ENCODE assay signal across 18 cellular contexts in the genomic region with DNA sequence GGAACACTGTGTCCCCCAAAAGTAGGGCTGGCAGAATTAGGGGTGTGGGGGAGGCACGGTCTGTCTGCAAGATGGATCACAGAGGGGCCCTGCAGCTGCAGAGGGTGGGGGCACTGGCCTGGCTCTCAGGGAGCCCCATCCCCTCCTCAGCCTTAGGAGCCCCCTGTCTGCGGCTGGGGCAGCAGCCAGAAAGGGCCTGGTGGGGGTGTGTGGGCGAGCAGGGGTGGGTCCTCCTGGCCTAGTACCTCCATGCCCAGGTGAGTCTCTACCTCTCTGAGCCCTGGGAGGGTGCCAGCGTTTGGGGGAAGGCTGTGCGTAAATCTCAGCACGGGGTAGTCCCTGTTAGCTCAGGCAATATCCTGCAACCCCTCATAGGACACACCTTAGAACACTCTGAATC.
DNase-seq lines count a peak whose midpoint lies in the region; ATAC-seq and TF ChIP-seq lines count a peak whose summit lies in the region.
"Had no signal": no experiment of that assay in that cellular context is flagged by ENCODE, and none has a peak within 500 bp of the region (broad histone marks: within the 10 kb centered on the region; RNA-seq: fewer than 3 reads in every experiment).

No MANE protein-coding gene starts in this region.

- ATAC-seq in naive thymus-derived CD4-positive, alpha-beta T cell: peak; percentile 4
- ATAC-seq in stimulated activated effector memory CD8-positive, alpha-beta T cell treated with anti-CD3 and anti-CD28 coated beads, Interleukin-12 subunit alpha, Interleukin-12 subunit beta, amount 100 ng/mL, for 72 hours: peak; percentile 16
- ATAC-seq: GM23338 had no signal

- CTCF ChIA-PET in MCF 10A (lab: Yijun Ruan, JAX): interaction anchor here (0.6 kb wide), 2 partner anchors 74 to 1074 kb away, joined by 3 read pairs; no protein-coding TSS in a partner anchor
- CTCF ChIA-PET in naive thymus-derived CD4-positive, alpha-beta T cell (lab: Charles Lee): no interaction called here

- intact Hi-C loops in MCF 10A (cut with micrococcal nuclease) (no loop called here), breast epithelium (cut with DNase I; ENCODE audit: low total_unique reads) (no loop called here)
- intact Hi-C loops in naive thymus-derived CD4-positive, alpha-beta T cell (cut with micrococcal nuclease): no loop called here

- H3K36me3 ChIP-seq in breast epithelium: no peaks in the 10 kb centered on the region
- H3K36me3 ChIP-seq in naive thymus-derived CD4-positive, alpha-beta T cell (ENCODE audit: control insufficient read depth in 2 of 3, insufficient read depth in 3 of 3, low read length in 3 of 3): no peaks in the 10 kb centered on the region
- H3K36me3 ChIP-seq: BE2C had no signal

- H3K4me3 Mint-ChIP-seq in MCF 10A (ENCODE audit: unreplicated experiment): no peak overlapping the region
- no peak overlapping the region for H3K4me3 Mint-ChIP-seq in chondrocyte (ENCODE audit: unreplicated experiment)
- no peak overlapping the region for H3K4me3 Mint-ChIP-seq in naive thymus-derived CD4-positive, alpha-beta T cell
- no peak overlapping the region for H3K4me3 Mint-ChIP-seq in stimulated activated effector memory CD8-positive, alpha-beta T cell treated with anti-CD3 and anti-CD28 coated beads, Interleukin-12 subunit alpha, Interleukin-12 subunit beta, amount 100 ng/mL, for 72 hours
- H3K4me3 Mint-ChIP-seq in mesothelial cell of epicardium: no peak overlapping the region
- H3K4me3 Mint-ChIP-seq: CD14-positive monocyte; CD4-positive, alpha-beta memory T cell; GM23338 had no signal

- DNase-seq in MCF 10A (ENCODE audit: unreplicated experiment) (peak; percentile 17), breast epithelium (ENCODE audit: low spot score in 2 of 2) (no peak), chondrocyte (ENCODE audit: low spot score) (peak; percentile 62), activated gamma-delta T cell treated with Interleukin-2 at 50 U/mL for 16 hours (no peak), mesothelial cell of epicardium (ENCODE audit: low spot score in 2 of 2, unreplicated experiment in 2 of 2) (no peak)
- DNase-seq in naive thymus-derived CD4-positive, alpha-beta T cell: no peak
- no peak for DNase-seq in stimulated activated effector memory CD8-positive, alpha-beta T cell treated with anti-CD3 and anti-CD28 coated beads, Interleukin-12 subunit alpha, Interleukin-12 subunit beta, amount 100 ng/mL, for 72 hours (ENCODE audit: low spot score in 2 of 2)
- DNase-seq in NK-92 treated with Interleukin-12 subunit alpha and Interleukin-12 subunit beta, amount 100 ng/mL, for 24 hours (lab: John Stamatoyannopoulos, UW): no peak
- DNase-seq: ACHN; BE2C; Calu3; CD4-positive, alpha-beta memory T cell; DMS79 treated with DMSO at 0.1 percent for 48 hours; GF-D8; HCEC 1CT had no signal

- H3K27me3 Mint-ChIP-seq in MCF 10A (ENCODE audit: insufficient read depth, unreplicated experiment) (no peaks in the 10 kb centered on the region), chondrocyte (ENCODE audit: low read depth) (no peaks in the 10 kb centered on the region), mesothelial cell of epicardium (ENCODE audit: low read depth) (no peaks in the 10 kb centered on the region)
- H3K27me3 Mint-ChIP-seq in naive thymus-derived CD4-positive, alpha-beta T cell: peaks cover 0 to 26% (median 6%) of the 10 kb centered on the region in 5 donors

- H3K4me1 Mint-ChIP-seq in MCF 10A (ENCODE audit: insufficient read depth, unreplicated experiment) (no peaks in the 10 kb centered on the region), chondrocyte (ENCODE audit: low read depth) (no peaks in the 10 kb centered on the region), mesothelial cell of epicardium (no peaks in the 10 kb centered on the region)
- no peaks in the 10 kb centered on the region for H3K4me1 Mint-ChIP-seq in naive thymus-derived CD4-positive, alpha-beta T cell
- H3K4me1 Mint-ChIP-seq in stimulated activated effector memory CD8-positive, alpha-beta T cell treated with anti-CD3 and anti-CD28 coated beads, Interleukin-12 subunit alpha, Interleukin-12 subunit beta, amount 100 ng/mL, for 72 hours: no peaks in the 10 kb centered on the region
- H3K4me1 Mint-ChIP-seq: CD14-positive monocyte; CD4-positive, alpha-beta memory T cell; GM23338 had no signal

- no peaks in the 10 kb centered on the region for H3K4me1 ChIP-seq in breast epithelium
- no peaks in the 10 kb centered on the region for H3K4me1 ChIP-seq in naive thymus-derived CD4-positive, alpha-beta T cell (ENCODE audit: control insufficient read depth in 2 of 2, insufficient read depth in 2 of 2, low read length in 2 of 2)
- H3K4me1 ChIP-seq: BE2C had no signal

- TF ChIP-seq CTCF in MCF 10A (IDR thresholded peaks at IDR 0.05; ENCODE audit: unreplicated experiment) (no peak), breast epithelium (IDR thresholded peaks at IDR 0.05) (no peak), chondrocyte (IDR thresholded peaks at IDR 0.05) (no peak), mesothelial cell of epicardium (IDR thresholded peaks at IDR 0.05; ENCODE audit: unreplicated experiment) (no peak)

- no peak overlapping the region for H3K4me3 ChIP-seq in breast epithelium
- H3K4me3 ChIP-seq in naive thymus-derived CD4-positive, alpha-beta T cell (ENCODE audit: low read length): no peak overlapping the region
- H3K4me3 ChIP-seq: GM23338 had no signal

- peaks cover 2% of the 10 kb centered on the region for H3K9me3 Mint-ChIP-seq in MCF 10A (ENCODE audit: unreplicated experiment)
- H3K9me3 Mint-ChIP-seq in chondrocyte (ENCODE audit: low read depth): peaks cover 3% of the 10 kb centered on the region
- H3K9me3 Mint-ChIP-seq in naive thymus-derived CD4-positive, alpha-beta T cell: peaks cover 0 to 2% (median 0%) of the 10 kb centered on the region in 11 donors
- H3K9me3 Mint-ChIP-seq in stimulated activated effector memory CD8-positive, alpha-beta T cell treated with anti-CD3 and anti-CD28 coated beads, Interleukin-12 subunit alpha, Interleukin-12 subunit beta, amount 100 ng/mL, for 72 hours: no peaks in the 10 kb centered on the region
- H3K9me3 Mint-ChIP-seq in mesothelial cell of epicardium: no peaks in the 10 kb centered on the region

- POLR2A ChIA-PET in MCF 10A (lab: Yijun Ruan, JAX): no interaction called here
- POLR2A ChIA-PET in naive thymus-derived CD4-positive, alpha-beta T cell (lab: Charles Lee): no interaction called here

- no peak overlapping the region for H3K27ac Mint-ChIP-seq in MCF 10A (ENCODE audit: low read depth, unreplicated experiment)
- no peak overlapping the region for H3K27ac Mint-ChIP-seq in chondrocyte (ENCODE audit: unreplicated experiment)
- no peak overlapping the region for H3K27ac Mint-ChIP-seq in naive thymus-derived CD4-positive, alpha-beta T cell
- no peak overlapping the region for H3K27ac Mint-ChIP-seq in stimulated activated effector memory CD8-positive, alpha-beta T cell treated with anti-CD3 and anti-CD28 coated beads, Interleukin-12 subunit alpha, Interleukin-12 subunit beta, amount 100 ng/mL, for 72 hours
- no peak overlapping the region for H3K27ac Mint-ChIP-seq in mesothelial cell of epicardium
- H3K27ac Mint-ChIP-seq: CD14-positive monocyte; CD4-positive, alpha-beta memory T cell; GM23338 had no signal

- H3K36me3 Mint-ChIP-seq in MCF 10A (ENCODE audit: insufficient read depth, unreplicated experiment) (no peaks in the 10 kb centered on the region), chondrocyte (ENCODE audit: low read depth) (no peaks in the 10 kb centered on the region), mesothelial cell of epicardium (no peaks in the 10 kb centered on the region)
- no peaks in the 10 kb centered on the region for H3K36me3 Mint-ChIP-seq in naive thymus-derived CD4-positive, alpha-beta T cell
- H3K36me3 Mint-ChIP-seq in stimulated activated effector memory CD8-positive, alpha-beta T cell treated with anti-CD3 and anti-CD28 coated beads, Interleukin-12 subunit alpha, Interleukin-12 subunit beta, amount 100 ng/mL, for 72 hours: no peaks in the 10 kb centered on the region
- H3K36me3 Mint-ChIP-seq: CD14-positive monocyte; CD4-positive, alpha-beta memory T cell had no signal

- BruUV-seq in MCF 10A (replicated peaks; lab: Mats Ljungman, UMichigan): no TSS peak

- no peak overlapping the region for H3K27ac ChIP-seq in breast epithelium
- H3K27ac ChIP-seq in naive thymus-derived CD4-positive, alpha-beta T cell (ENCODE audit: low read depth, low read length): no peak overlapping the region
- H3K27ac ChIP-seq: HL-60 had no signal

- no peak for TF ChIP-seq POLR2A in breast epithelium (IDR thresholded peaks at IDR 0.05)

- peaks cover 0 to 46% of the 10 kb centered on the region in 2 donors for H3K27me3 ChIP-seq in breast epithelium
- H3K27me3 ChIP-seq in naive thymus-derived CD4-positive, alpha-beta T cell (ENCODE audit: control insufficient read depth in 2 of 2, insufficient read depth in 2 of 2, low read length in 2 of 2): no peaks in the 10 kb centered on the region
- H3K27me3 ChIP-seq: BE2C had no signal

- peaks cover 0 to 2% of the 10 kb centered on the region in 2 donors for H3K9me3 ChIP-seq in breast epithelium
- no peaks in the 10 kb centered on the region for H3K9me3 ChIP-seq in naive thymus-derived CD4-positive, alpha-beta T cell (ENCODE audit: control insufficient read depth in 2 of 3, low read length in 3 of 3)
- H3K9me3 ChIP-seq: BE2C had no signal

Comparison
In these comparisons a context has a peak if more than half of its experiments do, and no peak if none do; other contexts are left out.
1. DNase-seq: peak in MCF 10A (single experiment) and chondrocyte (single experiment); none in breast epithelium (0 of 2), naive thymus-derived CD4-positive, alpha-beta T cell (0 of 9), stimulated activated effector memory CD8-positive, alpha-beta T cell treated with anti-CD3 and anti-CD28 coated beads, Interleukin-12 subunit alpha, Interleukin-12 subunit beta, amount 100 ng/mL, for 72 hours (0 of 2), activated gamma-delta T cell treated with Interleukin-2 at 50 U/mL for 16 hours (single experiment), NK-92 treated with Interleukin-12 subunit alpha and Interleukin-12 subunit beta, amount 100 ng/mL, for 24 hours (single experiment) and mesothelial cell of epicardium (0 of 2).